20 cellular contexts compared by ENCODE assay signal in the genomic region with DNA sequence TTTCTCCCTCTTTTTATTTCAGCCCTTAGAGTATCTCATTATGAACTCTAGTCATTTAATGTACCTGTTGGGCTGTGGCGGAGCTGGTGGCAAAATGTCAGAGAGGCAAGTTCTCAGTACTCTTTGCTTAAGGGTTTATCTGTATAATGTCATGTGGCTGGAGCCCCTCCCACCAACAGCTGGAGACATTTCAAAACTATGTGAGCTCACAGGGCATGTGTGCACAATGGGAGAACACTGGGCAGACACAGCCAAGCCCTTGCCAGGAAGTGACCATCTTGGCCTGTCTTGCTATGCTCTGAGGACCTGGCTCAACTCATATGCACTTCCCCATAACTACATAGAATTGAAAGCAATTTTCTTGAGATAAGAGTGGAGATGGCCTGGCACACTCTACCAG.
DNase-seq lines count a peak whose midpoint lies in the region; ATAC-seq and TF ChIP-seq lines count a peak whose summit lies in the region.
"Had no signal": no experiment of that assay in that cellular context is flagged by ENCODE, and none has a peak within 500 bp of the region (broad histone marks: within the 10 kb centered on the region; RNA-seq: fewer than 3 reads in every experiment).

No MANE protein-coding gene starts in this region.

- no peak overlapping the region for H3K4me3 ChIP-seq in fibroblast of pulmonary artery (replicated peaks; ENCODE audit: low read depth, low read length)
- H3K4me3 ChIP-seq: HAP-1 had no signal

- H3K9me3 Mint-ChIP-seq in activated CD4-positive, alpha-beta T cell treated with anti-CD3 and anti-CD28 coated beads, Interleukin-2, amount 10 ng/mL, durations not matched to agents 24 days and 14 days = peaks cover 8% of the 10 kb centered on the region
- peaks cover 6% of the 10 kb centered on the region for H3K9me3 Mint-ChIP-seq in type B pancreatic cell

- in situ Hi-C loops in G401 (cut with HindIII; ENCODE audit: low sequenced_read_pairs) (no loop called here), GM13977 (cut with MboI; ENCODE audit: low pct_unique_long_range_greater_than_20kb, low sequenced_read_pairs, unreplicated experiment) (no loop called here)

- H3K4me3 Mint-ChIP-seq in activated CD4-positive, alpha-beta T cell treated with anti-CD3 and anti-CD28 coated beads, Interleukin-2, amount 10 ng/mL, durations not matched to agents 24 days and 14 days = no peak overlapping the region
- no peak overlapping the region for H3K4me3 Mint-ChIP-seq in type B pancreatic cell
- H3K4me3 Mint-ChIP-seq: CD4-positive, alpha-beta T cell had no signal

- no peak for ATAC-seq in HG03378 (IDR thresholded peaks at IDR 0.05; ENCODE audit: unreplicated experiment)

- no peak overlapping the region for H3K27ac Mint-ChIP-seq in activated CD4-positive, alpha-beta T cell treated with anti-CD3 and anti-CD28 coated beads, Interleukin-2, amount 10 ng/mL, durations not matched to agents 24 days and 14 days
- H3K27ac Mint-ChIP-seq in type B pancreatic cell = no peak overlapping the region
- H3K27ac Mint-ChIP-seq: CD4-positive, alpha-beta T cell had no signal

- H3K27me3 Mint-ChIP-seq in activated CD4-positive, alpha-beta T cell treated with anti-CD3 and anti-CD28 coated beads, Interleukin-2, amount 10 ng/mL, durations not matched to agents 24 days and 14 days = no peaks in the 10 kb centered on the region
- H3K27me3 Mint-ChIP-seq in type B pancreatic cell = peaks cover under 1% of the 10 kb centered on the region

- TF ChIP-seq CTCF in fibroblast of pulmonary artery (IDR thresholded peaks at IDR 0.05; ENCODE audit: low read length, missing control alignments) (no peak), type B pancreatic cell (conservative IDR thresholded peaks at IDR 0.05) (no peak), GM13977 (IDR thresholded peaks at IDR 0.05; ENCODE audit: extremely low read depth, insufficient read depth, missing control alignments) (no peak)

- no peaks in the 10 kb centered on the region for H3K36me3 Mint-ChIP-seq in activated CD4-positive, alpha-beta T cell treated with anti-CD3 and anti-CD28 coated beads, Interleukin-2, amount 10 ng/mL, durations not matched to agents 24 days and 14 days (ENCODE audit: low read depth)
- H3K36me3 Mint-ChIP-seq in type B pancreatic cell = no peaks in the 10 kb centered on the region

- no peaks in the 10 kb centered on the region for H3K4me1 Mint-ChIP-seq in activated CD4-positive, alpha-beta T cell treated with anti-CD3 and anti-CD28 coated beads, Interleukin-2, amount 10 ng/mL, durations not matched to agents 24 days and 14 days
- H3K4me1 Mint-ChIP-seq in type B pancreatic cell (ENCODE audit: unreplicated experiment) = no peaks in the 10 kb centered on the region

- DNase-seq in activated CD4-positive, alpha-beta T cell treated with anti-CD3 and anti-CD28 coated beads for 1 hour = peak; percentile 0
- DNase-seq in activated CD4-positive, alpha-beta T cell treated with anti-CD3 and anti-CD28 coated beads, Interleukin-2, amount 10 ng/mL, durations not matched to agents 24 days and 14 days = no peak
- DNase-seq in fibroblast of pulmonary artery (ENCODE audit: low read depth) = peak; percentile 10
- peak; percentile 11 for DNase-seq in myocyte (ENCODE audit: low read depth)
- DNase-seq in type B pancreatic cell (ENCODE audit: extremely low spot score, unreplicated experiment) = peak; percentile 18
- DNase-seq in G401 (ENCODE audit: low spot score) = no peak
- DNase-seq in GM13977 (ENCODE audit: low spot score) = no peak
- DNase-seq: BE2C; Calu3; CD4-positive, alpha-beta T cell; DMS53; Karpas-422; NCI-H1417; NCI-H1930; NCI-H2171; NCI-H446; NCI-H748 treated with DMSO at 0.1 percent for 48 hours; OCI-M1 had no signal

- intact Hi-C loops in activated CD4-positive, alpha-beta T cell treated with anti-CD3 and anti-CD28 coated beads, Interleukin-2, amount 10 ng/mL, durations not matched to agents 24 days and 14 days (cut with micrococcal nuclease) = no loop called here

Comparison
In these comparisons a context has a peak if more than half of its experiments do, and no peak if none do; other contexts are left out.
1. DNase-seq: peak in activated CD4-positive, alpha-beta T cell treated with anti-CD3 and anti-CD28 coated beads for 1 hour (single experiment), fibroblast of pulmonary artery (single experiment), myocyte (single experiment) and type B pancreatic cell (single experiment); none in activated CD4-positive, alpha-beta T cell treated with anti-CD3 and anti-CD28 coated beads, Interleukin-2, amount 10 ng/mL, durations not matched to agents 24 days and 14 days (single experiment), G401 (single experiment) and GM13977 (single experiment).